ENCODE assay signal across 8 cellular contexts in the genomic region with DNA sequence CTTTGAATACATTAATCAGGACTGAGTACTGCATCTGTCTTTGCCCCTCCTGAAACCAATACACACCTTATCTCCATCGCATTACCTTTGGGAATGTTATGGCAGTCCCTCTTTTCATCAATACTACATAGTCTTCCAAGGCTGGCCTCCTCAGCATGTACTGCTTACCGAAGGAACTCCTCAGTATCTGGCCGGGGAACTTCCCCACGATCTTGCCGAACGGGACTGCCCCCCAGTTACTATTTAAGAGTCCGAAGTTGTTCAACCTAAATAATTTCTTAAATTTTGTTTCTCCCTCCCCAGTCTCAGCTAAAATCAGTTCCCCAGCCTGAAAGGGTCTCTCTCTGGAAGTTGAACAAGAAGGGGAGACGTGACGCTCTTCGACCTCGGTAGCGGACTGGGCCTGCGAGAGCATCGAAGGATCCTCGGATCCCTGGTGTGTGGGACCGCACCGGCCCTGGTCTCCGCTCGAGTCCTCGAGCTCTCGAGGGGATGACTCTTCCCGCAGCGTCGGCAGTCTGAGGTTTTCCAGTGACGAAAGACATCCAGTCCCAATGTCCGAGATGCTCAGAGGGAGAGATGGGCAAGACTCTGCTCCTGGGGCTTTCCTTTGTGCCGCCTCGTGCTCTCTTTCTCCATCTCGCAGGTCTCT. TPM values are rescaled to one million over a fixed set of nuclear protein-coding genes. Genes with fewer than 3 reads are reported as not detected.
DNase-seq lines count a peak whose midpoint lies in the region; ATAC-seq and TF ChIP-seq lines count a peak whose summit lies in the region.

No MANE protein-coding gene starts in this region.

- peak; percentile 6 for DNase-seq in stimulated activated CD4-positive, alpha-beta T cell treated with anti-CD3 and anti-CD28 coated beads, Interleukin-4, amount 100 ng/mL, for 1 hour
- no peak for DNase-seq in stimulated activated CD4-positive, alpha-beta T cell treated with anti-CD3 and anti-CD28 coated beads, Interleukin-2, amount 100 ng/mL, for 48 hours
- no peak for DNase-seq in OCI-LY7 (ENCODE audit: low spot score)
- peak; percentile 38 for DNase-seq in midbrain (lab: John Stamatoyannopoulos, UW)
- DNase-seq in uterus, result no peak
- DNase-seq in NCI-H2196 treated with DMSO at 0.1 percent for 48 hours (lab: John Stamatoyannopoulos, UW; ENCODE audit: unreplicated experiment), result no peak

- H3K4me3 ChIP-seq in OCI-LY7 (ENCODE audit: low read depth, low read length, poor library complexity, severe bottlenecking) (peak overlapping the region; percentile 78), uterus (peak overlapping the region; percentile 77 to 95)

- H3K9me3 ChIP-seq in OCI-LY7 (ENCODE audit: low read length), result no peaks in the 10 kb centered on the region
- H3K9me3 ChIP-seq in uterus, result no peaks in the 10 kb centered on the region

- peaks cover 18% of the 10 kb centered on the region; the same call in 1 of the 2 replicates for H4K20me1 ChIP-seq in OCI-LY7 (ENCODE audit: insufficient read depth, low read length)

- H3K79me2 ChIP-seq in OCI-LY7 (ENCODE audit: insufficient read depth, low read depth, low read length), result peaks cover 36% of the 10 kb centered on the region

- BruUV-seq in OCI-LY7 (replicated peaks; lab: Mats Ljungman, UMichigan), result TSS peak; percentile 73

- POLR2A ChIA-PET in OCI-LY7 (lab: Charles Lee), result interaction anchor here (0.5 to 2.2 kb wide), 11 partner anchors 10 to 287 kb away, joined by 3 to 12 read pairs (median 4); no protein-coding TSS in a partner anchor

- H3K27ac ChIP-seq in OCI-LY7 (ENCODE audit: low read depth, low read length, poor library complexity, severe bottlenecking) (peak overlapping the region; percentile 11), cingulate gyrus (ENCODE audit: low read depth, low read length) (peak overlapping the region; percentile 39), uterus (peak overlapping the region; percentile 63 to 76)

- ATAC-seq in HG02884 (IDR thresholded peaks at IDR 0.05; ENCODE audit: unreplicated experiment), result peak; percentile 14

- intact Hi-C loops in OCI-LY7 (cut with micrococcal nuclease; ENCODE audit: unreplicated experiment) (loop anchor here (1.0 kb wide), 1 partner anchor 25 kb away; a partner anchor contains a TSS), uterus (cut with DNase I; ENCODE audit: low total_unique reads) (no loop called here)

- no peaks in the 10 kb centered on the region for H3K9me2 ChIP-seq in OCI-LY7 (ENCODE audit: insufficient read depth, low read length)

- H3K36me3 ChIP-seq in OCI-LY7 (ENCODE audit: insufficient read depth, low read length) (peaks cover 10% of the 10 kb centered on the region), uterus (no peaks in the 10 kb centered on the region)

- H3K4me1 ChIP-seq in OCI-LY7 (ENCODE audit: insufficient read depth, low read length, poor library complexity, severe bottlenecking) (peaks cover 22% of the 10 kb centered on the region), uterus (no peaks in the 10 kb centered on the region)

- no peak for TF ChIP-seq CTCF in OCI-LY7 (conservative IDR thresholded peaks at IDR 0.05; ENCODE audit: low read length)
- TF ChIP-seq CTCF in uterus (IDR thresholded peaks at IDR 0.05), result no peak

- CTCF ChIA-PET in OCI-LY7 (lab: Charles Lee; ENCODE audit: unreplicated experiment), result no interaction called here

- peak overlapping the region; percentile 65 for H2AFZ ChIP-seq in OCI-LY7 (ENCODE audit: low read length)

- H3K27me3 ChIP-seq in uterus, result no peaks in the 10 kb centered on the region

- peak overlapping the region; percentile 77 for H3K4me2 ChIP-seq in OCI-LY7 (ENCODE audit: low read length)

- TF ChIP-seq POLR2A in uterus (IDR thresholded peaks at IDR 0.05), result no peak

RNA-seq across cellular contexts. Expression of a gene that starts 0.5 kb away (rescaled TPM):
- total RNA-seq in OCI-LY7 (2014; rRNA removed; shearing (Covaris generic)), result 18.3 and 22.7 TPM in 2 replicates
- total RNA-seq in OCI-LY7 (2022) (17.8 and 20.3 TPM in 2 replicates), uterus (10 to 100 TPM; 14.1 to 25.6 (median 22.5) TPM)

RNA-seq across cellular contexts. Expression of a gene that starts 24.8 kb away (rescaled TPM):
- total RNA-seq in OCI-LY7 (2014; rRNA removed; shearing (Covaris generic)), result 78.8 and 107 TPM in 2 replicates
- total RNA-seq in OCI-LY7 (2022) (94.0 and 111 TPM in 2 replicates), uterus (10 to 100 TPM; 42.9 to 82.2 (median 74.6) TPM)

RNA-seq across cellular contexts. Expression of a gene that starts 59.0 kb away (rescaled TPM):
- 0.77 and 1.1 TPM in 2 replicates for total RNA-seq in OCI-LY7 (2014; rRNA removed; shearing (Covaris generic))
- total RNA-seq in OCI-LY7 (2022) (1.2 and 1.7 TPM in 2 replicates), uterus (1 to 10 TPM in 2 of 4 donors, not detected in 2; 3.2 to 7.3 TPM)

Comparison
In these comparisons a context has a peak if more than half of its experiments do, and no peak if none do; other contexts are left out.
1. DNase-seq: peak in stimulated activated CD4-positive, alpha-beta T cell treated with anti-CD3 and anti-CD28 coated beads, Interleukin-4, amount 100 ng/mL, for 1 hour (single experiment) and midbrain (single experiment); none in stimulated activated CD4-positive, alpha-beta T cell treated with anti-CD3 and anti-CD28 coated beads, Interleukin-2, amount 100 ng/mL, for 48 hours (0 of 2), OCI-LY7 (single experiment), uterus (0 of 2) and NCI-H2196 treated with DMSO at 0.1 percent for 48 hours (single experiment).
2. H3K27ac ChIP-seq: peak in every context shown above with its lines; median percentile 70 in uterus; 39 in cingulate gyrus; 11 in OCI-LY7.